24 cellular contexts compared by ENCODE assay signal in the genomic region with DNA sequence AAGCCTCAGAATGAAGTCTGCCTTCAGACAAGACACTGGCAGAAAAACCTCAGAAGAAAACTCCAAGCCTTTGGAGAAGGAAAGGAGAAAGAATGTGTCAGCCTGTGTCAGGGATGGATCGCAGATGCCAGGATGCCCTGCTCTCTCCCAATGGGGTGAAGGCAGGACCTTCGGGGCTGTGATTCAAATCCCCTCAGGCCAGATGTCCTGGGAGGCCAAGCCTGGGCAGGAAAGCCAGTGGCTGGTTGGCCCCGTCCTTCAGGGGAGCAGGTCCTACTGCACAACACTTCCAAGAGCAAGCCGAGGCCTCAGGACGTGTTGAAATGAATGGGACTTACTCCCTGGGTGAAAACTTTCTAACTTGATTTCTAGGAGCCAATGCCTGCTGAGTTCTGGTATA. TPM values are rescaled to one million over a fixed set of nuclear protein-coding genes. Genes with fewer than 3 reads are reported as not detected.
DNase-seq lines count a peak whose midpoint lies in the region; ATAC-seq, FAIRE-seq and TF ChIP-seq lines count a peak whose summit lies in the region.
"Had no signal": no experiment of that assay in that cellular context is flagged by ENCODE, and none has a peak within 500 bp of the region (broad histone marks: within the 10 kb centered on the region; RNA-seq: fewer than 3 reads in every experiment).

No MANE protein-coding gene starts in this region.

- TF ChIP-seq POLR2A in K562 (conservative IDR thresholded peaks at IDR 0.05) = no peak
- TF ChIP-seq POLR2A in HepG2 (IDR thresholded peaks at IDR 0.05; ENCODE audit: insufficient read depth in 1 of 2, low read depth in 2 of 2, low read length in 2 of 2) = no peak

- 49% methylated on average over 5 of the region's 5 CpGs for WGBS in K562 (ENCODE audit: insufficient coverage, low coverage, missing lambda C conversion rate)
- 0% methylated on average over 3 of the region's 5 CpGs for WGBS in HepG2 (ENCODE audit: low lambda C conversion rate)

- H3K4me2 ChIP-seq in K562 (ENCODE audit: insufficient read depth, low read length) (no peak overlapping the region), osteoblast (ENCODE audit: insufficient read depth, low read length) (no peak overlapping the region), HepG2 (ENCODE audit: low read depth, low read length) (no peak overlapping the region)
- H3K4me2 ChIP-seq: PC-9 had no signal

- POLR2A ChIA-PET in activated CD4-positive, alpha-beta T cell treated with anti-CD3 and anti-CD28 coated beads for 36 hours (lab: Charles Lee) = no interaction called here
- POLR2A ChIA-PET in activated CD4-positive, alpha-beta T cell treated with anti-CD3 and anti-CD28 coated beads, Interleukin-2, amount 10 ng/mL, durations not matched to agents 7 days and 5 days (lab: Charles Lee) = no interaction called here
- POLR2A ChIA-PET in K562 (lab: Yijun Ruan, JAX) (interaction anchor here (0.8 kb wide), 1 partner anchor 442 kb away, joined by 3 read pairs; no protein-coding TSS in a partner anchor), HepG2 (lab: Yijun Ruan, JAX) (no interaction called here)

- peaks cover 57% of the 10 kb centered on the region for H3K4me1 Mint-ChIP-seq in activated CD4-positive, alpha-beta T cell treated with anti-CD3 and anti-CD28 coated beads for 36 hours
- peaks cover 49% of the 10 kb centered on the region for H3K4me1 Mint-ChIP-seq in activated CD4-positive, alpha-beta T cell treated with anti-CD3 and anti-CD28 coated beads, Interleukin-2, amount 10 ng/mL, durations not matched to agents 7 days and 5 days
- H3K4me1 Mint-ChIP-seq in CD14-positive monocyte = peaks cover 39% of the 10 kb centered on the region

- TF ChIP-seq EP300 in K562 (IDR thresholded peaks at IDR 0.05; ENCODE audit: low read length) (no peak), HepG2 (IDR thresholded peaks at IDR 0.05; ENCODE audit: low read depth in 2 of 2, low read length in 2 of 2) (no peak), HepG2 (CRISPR knock-in tag; IDR thresholded peaks at IDR 0.05; ENCODE audit: borderline replicate concordance) (no peak)

- intact Hi-C loops in activated CD4-positive, alpha-beta T cell treated with anti-CD3 and anti-CD28 coated beads for 36 hours (cut with DNase I, micrococcal nuclease) = no loop called here
- intact Hi-C loops in K562 (cut with micrococcal nuclease) = no loop called here
- intact Hi-C loops in HepG2 (cut with micrococcal nuclease; ENCODE audit: unreplicated experiment) = no loop called here
- intact Hi-C loops in CD14-positive monocyte (cut with micrococcal nuclease) = no loop called here

- H2AFZ ChIP-seq in K562 (ENCODE audit: low read depth, low read length) (0 out of 2 replicates have a peak overlapping the region, but pooled peaks have one; percentile 1), osteoblast (ENCODE audit: low read length) (no peak overlapping the region), HepG2 (ENCODE audit: low read length) (no peak overlapping the region)
- H2AFZ ChIP-seq: PC-9 had no signal

- H3K27me3 Mint-ChIP-seq in activated CD4-positive, alpha-beta T cell treated with anti-CD3 and anti-CD28 coated beads for 36 hours = no peaks in the 10 kb centered on the region
- H3K27me3 Mint-ChIP-seq in activated CD4-positive, alpha-beta T cell treated with anti-CD3 and anti-CD28 coated beads, Interleukin-2, amount 10 ng/mL, durations not matched to agents 7 days and 5 days = no peaks in the 10 kb centered on the region
- H3K27me3 Mint-ChIP-seq in CD14-positive monocyte (ENCODE audit: low read depth in 3 of 3) = peaks cover 0 to 5% (median 2%) of the 10 kb centered on the region in 3 donors

- no peak overlapping the region for H3K27ac ChIP-seq in K562 (ENCODE audit: extremely low read depth, low read depth, low read length)
- no peak overlapping the region for H3K27ac ChIP-seq in osteoblast (ENCODE audit: low read depth, low read length)
- H3K27ac ChIP-seq in HepG2 (ENCODE audit: extremely low read length, insufficient read depth, low read length) = no peak overlapping the region
- H3K27ac ChIP-seq: 22Rv1, PC-9 had no signal

- H3K36me3 ChIP-seq in K562 (ENCODE audit: control insufficient read depth, insufficient read depth, low read length) (no peaks in the 10 kb centered on the region; the same call in 2 of the 3 replicates), osteoblast (ENCODE audit: insufficient read depth, low read length) (no peaks in the 10 kb centered on the region), HepG2 (replicated peaks in 1 of 2; ENCODE audit: control insufficient read depth in 1 of 2, insufficient read depth in 2 of 2, low read length in 2 of 2) (no peaks in the 10 kb centered on the region)
- H3K36me3 ChIP-seq: HAP-1 had no signal

- H3K4me3 ChIP-seq in K562 = no peak overlapping the region
- H3K4me3 ChIP-seq in osteoblast (ENCODE audit: insufficient read depth, low read length) = no peak overlapping the region
- H3K4me3 ChIP-seq in HepG2 (replicated peaks in 1 of 3; ENCODE audit: insufficient read depth in 1 of 3, low read depth in 2 of 3, low read length in 3 of 3) = no peak overlapping the region
- H3K4me3 ChIP-seq: HAP-1, PC-9 had no signal

- in situ Hi-C loops in K562 (cut with MboI) = no loop called here
- in situ Hi-C loops in HepG2 (cut with HindIII; ENCODE audit: extremely low pct_ligation_motif_present, low pct_unique_long_range_greater_than_20kb) = no loop called here

- no peaks in the 10 kb centered on the region for H3K9me3 Mint-ChIP-seq in activated CD4-positive, alpha-beta T cell treated with anti-CD3 and anti-CD28 coated beads for 36 hours (ENCODE audit: low read depth)
- H3K9me3 Mint-ChIP-seq in activated CD4-positive, alpha-beta T cell treated with anti-CD3 and anti-CD28 coated beads, Interleukin-2, amount 10 ng/mL, durations not matched to agents 7 days and 5 days = peaks cover 2% of the 10 kb centered on the region
- no peaks in the 10 kb centered on the region for H3K9me3 Mint-ChIP-seq in CD14-positive monocyte

- CTCF ChIA-PET in activated CD4-positive, alpha-beta T cell treated with anti-CD3 and anti-CD28 coated beads for 36 hours (lab: Charles Lee) = interaction anchor here (1.6 kb wide), 1 partner anchor 9 kb away, joined by 10 read pairs; no protein-coding TSS in a partner anchor
- CTCF ChIA-PET in activated CD4-positive, alpha-beta T cell treated with anti-CD3 and anti-CD28 coated beads, Interleukin-2, amount 10 ng/mL, durations not matched to agents 7 days and 5 days (lab: Charles Lee) = interaction anchor here (1.0 to 2.0 kb wide), 3 partner anchors 10 to 563 kb away, joined by 3 to 8 read pairs (median 3); no protein-coding TSS in a partner anchor
- CTCF ChIA-PET in K562 (lab: Yijun Ruan, JAX; ENCODE audit: low intra/inter-chr PET ratio) (no interaction called here), HepG2 (lab: Yijun Ruan, JAX; ENCODE audit: low intra/inter-chr PET ratio, low total read pairs) (no interaction called here)

- H3K27ac Mint-ChIP-seq in activated CD4-positive, alpha-beta T cell treated with anti-CD3 and anti-CD28 coated beads for 36 hours = peak overlapping the region; percentile 9
- H3K27ac Mint-ChIP-seq in activated CD4-positive, alpha-beta T cell treated with anti-CD3 and anti-CD28 coated beads, Interleukin-2, amount 10 ng/mL, durations not matched to agents 7 days and 5 days = no peak overlapping the region
- H3K27ac Mint-ChIP-seq in CD14-positive monocyte = no peak overlapping the region

- no peaks in the 10 kb centered on the region for H4K20me1 ChIP-seq in K562 (replicated peaks; ENCODE audit: control insufficient read depth, insufficient read depth, low read length)
- no peaks in the 10 kb centered on the region for H4K20me1 ChIP-seq in osteoblast (ENCODE audit: insufficient read depth, low read length)
- no peaks in the 10 kb centered on the region for H4K20me1 ChIP-seq in HepG2 (ENCODE audit: insufficient read depth, low read length)

- no peaks in the 10 kb centered on the region for H3K9me1 ChIP-seq in K562 (ENCODE audit: control insufficient read depth, insufficient read depth, low read length)

- H3K4me1 ChIP-seq in K562 (replicated peaks in 1 of 2; ENCODE audit: control insufficient read depth in 2 of 2, insufficient read depth in 2 of 2, low read length in 2 of 2) (peaks cover 10 to 14% of the 10 kb centered on the region in 2 experiments; a peak in 3 of 5 replicates), osteoblast (ENCODE audit: insufficient read depth, low read length) (no peaks in the 10 kb centered on the region), HepG2 (ENCODE audit: insufficient read depth, low read length) (no peaks in the 10 kb centered on the region)
- H3K4me1 ChIP-seq: Caco-2, HAP-1 had no signal

- TF ChIP-seq RAD21 in K562 (CRISPR knock-in tag; conservative IDR thresholded peaks at IDR 0.05 in 1 of 2, IDR thresholded peaks at IDR 0.05 in 1 of 2) = no peak
- TF ChIP-seq RAD21 in HepG2 (CRISPR knock-in tag; IDR thresholded peaks at IDR 0.05) = no peak

- BruUV-seq in K562 (replicated peaks; lab: Mats Ljungman, UMichigan) (no TSS peak), HepG2 (replicated peaks; lab: Mats Ljungman, UMichigan) (no TSS peak)

- no peak for FAIRE-seq in K562 (lab: Jason Lieb, UNC)
- no peak for FAIRE-seq in HepG2 (lab: Jason Lieb, UNC)

- no peak for ATAC-seq in activated CD4-positive, alpha-beta T cell treated with anti-CD3 and anti-CD28 coated beads for 36 hours
- ATAC-seq in K562 (no peak), HepG2 (no peak)

- H3K27me3 ChIP-seq in K562 (ENCODE audit: control insufficient read depth in 2 of 2, insufficient read depth in 2 of 2, low read length in 2 of 2) (peaks cover 8 to 12% of the 10 kb centered on the region in 2 experiments; a peak in 4 of 5 replicates), osteoblast (ENCODE audit: insufficient read depth, low read length) (peaks cover 7% of the 10 kb centered on the region), HepG2 (ENCODE audit: control insufficient read depth in 1 of 2, insufficient read depth in 2 of 2, low read length in 2 of 2) (peaks cover 2 to 47% of the 10 kb centered on the region in 2 experiments; a peak in 3 of 5 replicates)

- no peak for DNase-seq in activated CD4-positive, alpha-beta T cell treated with anti-CD3 and anti-CD28 coated beads for 36 hours
- no peak for DNase-seq in activated CD4-positive, alpha-beta T cell treated with anti-CD3 and anti-CD28 coated beads, Interleukin-2, amount 10 ng/mL, durations not matched to agents 7 days and 5 days
- peak; percentile 63 for DNase-seq in ELF-1 (ENCODE audit: low read depth, low spot score)
- no peak for DNase-seq in K562 (ENCODE audit: extremely low read depth in 1 of 4, low spot score in 3 of 4)
- DNase-seq in osteoblast (ENCODE audit: insufficient read length, low spot score, missing footprints) = peak; percentile 67
- no peak for DNase-seq in HepG2 (ENCODE audit: low spot score)
- DNase-seq in CD14-positive monocyte (ENCODE audit: low spot score) = no peak
- no peak for DNase-seq in GM19240 (ENCODE audit: insufficient read length, low spot score)
- DNase-seq: AML-193; Caco-2; CD4-positive, CD25-positive, alpha-beta regulatory T cell; DMS153; GF-D8; Karpas-422; NCI-H1436; NCI-H2029; NCI-H345; NCI-H526; PC-9 had no signal

- H3K79me2 ChIP-seq in K562 (ENCODE audit: control insufficient read depth, insufficient read depth, low read length) (no peaks in the 10 kb centered on the region), osteoblast (ENCODE audit: insufficient read depth, low read length) (no peaks in the 10 kb centered on the region), HepG2 (ENCODE audit: insufficient read depth, low read length) (no peaks in the 10 kb centered on the region)

- TF ChIP-seq CTCF in K562 (IDR thresholded peaks at IDR 0.05 in 2 of 3, conservative IDR thresholded peaks at IDR 0.05 in 1 of 3; ENCODE audit: insufficient read depth in 2 of 3, low read depth in 1 of 3, low read length in 3 of 3) (no peak), osteoblast (IDR thresholded peaks at IDR 0.05; ENCODE audit: extremely low read depth, low read depth, low read length) (no peak), HepG2 (CRISPR knock-in tag; IDR thresholded peaks at IDR 0.05) (no peak), CD14-positive monocyte (IDR thresholded peaks at IDR 0.05) (no peak)

- no peaks in the 10 kb centered on the region for H3K9me3 ChIP-seq in K562 (replicated peaks; ENCODE audit: control insufficient read depth, insufficient read depth, low read depth, low read length)
- no peaks in the 10 kb centered on the region for H3K9me3 ChIP-seq in osteoblast (ENCODE audit: low read depth, low read length)
- H3K9me3 ChIP-seq in HepG2 (ENCODE audit: low read length) = no peaks in the 10 kb centered on the region
- H3K9me3 ChIP-seq: Caco-2, HAP-1 had no signal

- no peak overlapping the region for H3K9ac ChIP-seq in K562 (ENCODE audit: insufficient read depth in 1 of 2, low read depth in 2 of 2, low read length in 2 of 2)
- H3K9ac ChIP-seq in HepG2 (ENCODE audit: insufficient read depth, low read depth, low read length) = no peak overlapping the region

- no peak overlapping the region for H3K4me3 Mint-ChIP-seq in activated CD4-positive, alpha-beta T cell treated with anti-CD3 and anti-CD28 coated beads for 36 hours
- no peak overlapping the region for H3K4me3 Mint-ChIP-seq in activated CD4-positive, alpha-beta T cell treated with anti-CD3 and anti-CD28 coated beads, Interleukin-2, amount 10 ng/mL, durations not matched to agents 7 days and 5 days
- no peak overlapping the region for H3K4me3 Mint-ChIP-seq in CD14-positive monocyte
- H3K4me3 Mint-ChIP-seq: CD4-positive, CD25-positive, alpha-beta regulatory T cell had no signal

- peaks cover 76% of the 10 kb centered on the region for H3K36me3 Mint-ChIP-seq in activated CD4-positive, alpha-beta T cell treated with anti-CD3 and anti-CD28 coated beads for 36 hours (ENCODE audit: low read depth)
- H3K36me3 Mint-ChIP-seq in activated CD4-positive, alpha-beta T cell treated with anti-CD3 and anti-CD28 coated beads, Interleukin-2, amount 10 ng/mL, durations not matched to agents 7 days and 5 days (ENCODE audit: low read depth) = peaks cover 74% of the 10 kb centered on the region
- no peaks in the 10 kb centered on the region for H3K36me3 Mint-ChIP-seq in CD14-positive monocyte

RNA-seq across cellular contexts. Expression of a gene that starts 36.5 kb away (rescaled TPM):
- not detected for total RNA-seq in activated CD4-positive, alpha-beta T cell treated with anti-CD3 and anti-CD28 coated beads for 36 hours
- total RNA-seq in activated CD4-positive, alpha-beta T cell treated with anti-CD3 and anti-CD28 coated beads, Interleukin-2, amount 10 ng/mL, durations not matched to agents 7 days and 5 days = not detected
- total RNA-seq in K562 (2011; cell fraction: chromatin; rRNA removed; ENCODE audit: low replicate concordance) = not detected in 2 replicates
- not detected in 2 replicates for total RNA-seq in K562 (2011; cell fraction: nucleolus; rRNA removed)
- not detected in 2 replicates for total RNA-seq in K562 (2011; cell fraction: nucleoplasm; rRNA removed)
- not detected in 2 replicates for total RNA-seq in K562 (2014; rRNA removed)
- total RNA-seq in K562 (2014; rRNA removed; fragmentation: Illumina TruSeq; extraction: Trizol) = not detected in 2 replicates
- total RNA-seq in K562 (2015; rRNA removed; fragmentation: Illumina TruSeq; extraction: Trizol) = not detected in 2 replicates
- total RNA-seq in K562 (2021) = not detected in 2 replicates
- not detected in 2 replicates for polyA plus RNA-seq in K562 (2011; rRNA removed)
- not detected in 2 replicates for polyA plus RNA-seq in K562 (2011; cell fraction: cytosol; rRNA removed)
- not detected in 2 replicates for polyA plus RNA-seq in K562 (2011; cell fraction: nucleus; rRNA removed)
- polyA plus RNA-seq in K562 (2012) = not detected in 2 replicates
- not detected in 2 replicates for polyA plus RNA-seq in K562 (2014; fragmentation: Illumina TruSeq; extraction: Trizol)
- polyA plus RNA-seq in K562 (2014; fragmentation: Nextera tagmentation; extraction: Ambion mirVana) = not detected
- polyA plus RNA-seq in K562 (2014; rRNA removed) = not detected in 2 replicates
- polyA minus RNA-seq in K562 (2011; rRNA and poly(A)+ RNA removed) = not detected in 2 replicates
- polyA minus RNA-seq in K562 (2011; cell fraction: cytosol; rRNA and poly(A)+ RNA removed) = not detected in 2 replicates
- polyA minus RNA-seq in K562 (2011; cell fraction: nucleus; rRNA and poly(A)+ RNA removed) = not detected in 2 replicates
- not detected in 2 replicates for total RNA-seq in osteoblast
- not detected in 2 replicates for total RNA-seq in HepG2 (2016; rRNA removed; fragmentation: Illumina TruSeq; extraction: Trizol)
- not detected in 2 replicates for total RNA-seq in HepG2 (2016; cell fraction: cytosol; rRNA removed; fragmentation: Illumina TruSeq; extraction: Trizol; ENCODE audit: low read depth)
- not detected in 2 replicates for total RNA-seq in HepG2 (2016; cell fraction: insoluble cytoplasmic fraction; rRNA removed; fragmentation: Illumina TruSeq; extraction: Trizol)
- not detected in 2 replicates for total RNA-seq in HepG2 (2016; cell fraction: membrane; rRNA removed; fragmentation: Illumina TruSeq; extraction: Trizol)
- total RNA-seq in HepG2 (2016; cell fraction: nucleus; rRNA removed; fragmentation: Illumina TruSeq; extraction: Trizol) = not detected in 2 replicates
- polyA plus RNA-seq in HepG2 (2011; rRNA removed) = not detected in 2 replicates
- polyA plus RNA-seq in HepG2 (2011; cell fraction: cytosol; rRNA removed) = not detected in 2 replicates
- not detected in 2 replicates for polyA plus RNA-seq in HepG2 (2011; cell fraction: nucleus; rRNA removed)
- polyA plus RNA-seq in HepG2 (2012) = not detected in 2 replicates
- polyA plus RNA-seq in HepG2 (2016; cell fraction: cytosol; fragmentation: Illumina TruSeq; extraction: Trizol; ENCODE audit: low read depth) = not detected in 2 replicates
- not detected in 2 replicates for polyA plus RNA-seq in HepG2 (2016; cell fraction: insoluble cytoplasmic fraction; fragmentation: Illumina TruSeq; extraction: Trizol; ENCODE audit: low read depth)
- polyA plus RNA-seq in HepG2 (2016; cell fraction: membrane; fragmentation: Illumina TruSeq; extraction: Trizol; ENCODE audit: low read depth) = not detected in 2 replicates
- not detected in 2 replicates for polyA plus RNA-seq in HepG2 (2016; cell fraction: nucleus; fragmentation: Illumina TruSeq; extraction: Trizol; ENCODE audit: insufficient read depth, low read depth)
- not detected in 2 replicates for polyA minus RNA-seq in HepG2 (2011; rRNA and poly(A)+ RNA removed; ENCODE audit: low replicate concordance)
- not detected in 2 replicates for polyA minus RNA-seq in HepG2 (2011; cell fraction: cytosol; rRNA and poly(A)+ RNA removed)
- not detected in 2 replicates for polyA minus RNA-seq in HepG2 (2011; cell fraction: nucleus; rRNA and poly(A)+ RNA removed)
- not detected for polyA plus RNA-seq in CD14-positive monocyte
- total RNA-seq: Caco-2; CD4-positive, CD25-positive, alpha-beta regulatory T cell; Daoy; HT-29; MCF 10A; PC-9 had no signal
- polyA plus RNA-seq: CD4-positive, CD25-positive, alpha-beta regulatory T cell had no signal

Comparison
In these comparisons a context has a peak if more than half of its experiments do, and no peak if none do; other contexts are left out.
1. DNase-seq: peak in ELF-1 (single experiment) and osteoblast (single experiment); none in activated CD4-positive, alpha-beta T cell treated with anti-CD3 and anti-CD28 coated beads for 36 hours (single experiment), activated CD4-positive, alpha-beta T cell treated with anti-CD3 and anti-CD28 coated beads, Interleukin-2, amount 10 ng/mL, durations not matched to agents 7 days and 5 days (single experiment), K562 (0 of 4), HepG2 (single experiment), CD14-positive monocyte (single experiment) and GM19240 (single experiment).
2. CTCF ChIA-PET loops: an anchor here in activated CD4-positive, alpha-beta T cell treated with anti-CD3 and anti-CD28 coated beads for 36 hours (1.6 kb wide) and activated CD4-positive, alpha-beta T cell treated with anti-CD3 and anti-CD28 coated beads, Interleukin-2, amount 10 ng/mL, durations not matched to agents 7 days and 5 days (1.0 to 2.0 kb wide); none called in K562 and HepG2.